In the genomic region with DNA sequence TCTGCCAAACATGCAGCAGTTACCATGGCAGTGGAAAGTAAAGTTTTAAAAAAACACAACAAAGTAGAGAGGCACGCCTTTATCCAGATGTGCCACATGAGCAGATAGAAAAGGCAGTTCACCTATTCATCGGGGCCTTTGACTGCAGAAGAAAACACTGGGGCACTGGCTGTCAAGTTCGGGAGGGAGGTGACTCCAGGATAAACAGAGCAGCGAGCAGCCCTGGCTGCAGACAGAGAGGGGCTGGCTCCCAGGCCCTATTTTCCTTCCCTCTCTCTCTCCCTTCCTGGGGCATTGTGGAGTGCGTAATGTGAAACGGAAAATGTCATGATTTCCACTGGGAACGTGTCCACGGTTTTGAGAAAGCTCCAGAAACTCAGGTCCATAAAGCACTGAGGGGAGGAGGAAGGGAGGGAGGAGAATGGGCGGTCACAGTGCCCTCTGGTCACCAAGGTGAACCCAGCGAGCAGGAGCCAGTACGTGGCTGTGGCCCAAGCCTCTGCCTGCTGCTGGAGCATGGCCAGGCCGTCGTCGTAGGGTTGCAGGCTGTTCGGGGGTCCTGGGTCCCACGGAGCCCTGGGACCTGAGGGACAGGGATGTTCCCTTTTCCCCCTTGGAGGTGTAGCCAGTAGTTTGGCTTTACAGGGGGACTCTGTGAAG, we compare ENCODE assay signal across 1 cellular context.
TF ChIP-seq lines count a peak whose summit lies in the region.

No MANE protein-coding gene starts in this region.

TF ChIP-seq in IMR-90, 13 proteins besides CTCF, POLR2A, EP300 and RAD21:
- TF ChIP-seq, protein P1, sequence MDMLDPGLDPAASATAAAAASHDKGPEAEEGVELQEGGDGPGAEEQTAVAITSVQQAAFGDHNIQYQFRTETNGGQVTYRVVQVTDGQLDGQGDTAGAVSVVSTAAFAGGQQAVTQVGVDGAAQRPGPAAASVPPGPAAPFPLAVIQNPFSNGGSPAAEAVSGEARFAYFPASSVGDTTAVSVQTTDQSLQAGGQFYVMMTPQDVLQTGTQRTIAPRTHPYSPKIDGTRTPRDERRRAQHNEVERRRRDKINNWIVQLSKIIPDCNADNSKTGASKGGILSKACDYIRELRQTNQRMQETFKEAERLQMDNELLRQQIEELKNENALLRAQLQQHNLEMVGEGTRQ (IDR thresholded peaks at IDR 0.05; ENCODE audit: low read depth, low read length): no peak
- TF ChIP-seq CHD1 (IDR thresholded peaks at IDR 0.05; ENCODE audit: low read depth, low read length) (no peak), FOS (IDR thresholded peaks at IDR 0.05; ENCODE audit: low read depth, low read length) (no peak), CEBPB (IDR thresholded peaks at IDR 0.05; ENCODE audit: low read depth, low read length) (no peak), SMC3 (IDR thresholded peaks at IDR 0.05; ENCODE audit: low read depth, low read length) (no peak; the same call in 1 of the 2 replicates), MAFK (IDR thresholded peaks at IDR 0.05; ENCODE audit: low read depth, low read length) (no peak), RCOR1 (IDR thresholded peaks at IDR 0.05; ENCODE audit: insufficient replicate concordance, low read length) (no peak), NFE2L2 (IDR thresholded peaks at IDR 0.05; ENCODE audit: low read depth, low read length) (no peak)
TF ChIP-seq in IMR-90: peak in this region for 0.
